In genomic region chrX:31371956-31372355, GRCh38 we compare ENCODE assay signal across 25 cellular contexts.
"Had no signal": no experiment of that assay in that cellular context is flagged by ENCODE, and none has a peak within 500 bp of the region (broad histone marks: within the 10 kb centered on the region; RNA-seq: fewer than 3 reads in every experiment).

No MANE protein-coding gene starts in this region.

- H3K36me3 ChIP-seq: neural progenitor cell, ovary, right lobe of liver, sigmoid colon, stomach, thoracic aorta, thyroid gland, tibial nerve, upper lobe of left lung, vagina had no signal

- H3K4me1 ChIP-seq: neural progenitor cell, parathyroid adenoma, psoas muscle, right lobe of liver, stomach, upper lobe of left lung, vagina had no signal

- H3K27me3 ChIP-seq: neural progenitor cell, ovary, right lobe of liver, sigmoid colon, stomach, thyroid gland, tibial nerve, upper lobe of left lung, vagina had no signal

- H3K79me2 ChIP-seq: parathyroid adenoma had no signal

- H3K9me3 ChIP-seq: ovary, psoas muscle, right lobe of liver, sigmoid colon, stomach, thoracic aorta, thyroid gland, tibial nerve, upper lobe of left lung, vagina had no signal

- FAIRE-seq: small intestine, urothelium cell line had no signal

- H3K9ac ChIP-seq: neural progenitor cell, parathyroid adenoma had no signal

- H3K4me2 ChIP-seq: neural progenitor cell had no signal

- H2AFZ ChIP-seq: neural progenitor cell, parathyroid adenoma had no signal

- H3K4me3 ChIP-seq: neural progenitor cell, ovary, psoas muscle, right lobe of liver, sigmoid colon, stomach, thoracic aorta, thyroid gland, tibial nerve, upper lobe of left lung, vagina had no signal

- H3K27ac ChIP-seq: neural progenitor cell, ovary, parathyroid adenoma, psoas muscle, right lobe of liver, sigmoid colon, stomach, thoracic aorta, thyroid gland, tibial nerve, upper lobe of left lung, vagina had no signal

- ATAC-seq: natural killer cell; psoas muscle; right lobe of liver; stimulated activated effector memory CD8-positive, alpha-beta T cell treated with anti-CD3 and anti-CD28 coated beads, Interleukin-12 subunit alpha, Interleukin-12 subunit beta, amount 100 ng/mL, for 72 hours; stimulated activated naive B cell treated with anti-CD40 and anti-IgM and Interleukin-4, amounts not matched to agents 10 μg/mL and 1 μg/mL and 100 μg/mL, for 72 hours had no signal

- DNase-seq: natural killer cell; occipital lobe; ovary; posterior cingulate gyrus; psoas muscle; right lobe of liver; sigmoid colon; small intestine; stimulated activated CD4-positive, alpha-beta T cell treated with anti-CD3 and anti-CD28 coated beads, Interleukin-15, amount 100 ng/mL, for 24 hours; stimulated activated CD4-positive, alpha-beta T cell treated with anti-CD3 and anti-CD28 coated beads, Interleukin-2, amount 100 ng/mL, for 24 hours; stimulated activated CD4-positive, alpha-beta T cell treated with anti-CD3 and anti-CD28 coated beads, Interleukin-2, amount 100 ng/mL, for 48 hours; stimulated activated CD4-positive, alpha-beta T cell treated with anti-CD3 and anti-CD28 coated beads, Interleukin-4, amount 100 ng/mL, for 24 hours; stimulated activated naive B cell treated with anti-CD40 and anti-IgM and Interleukin-4, amounts not matched to agents 10 μg/mL and 1 μg/mL and 100 μg/mL, for 72 hours; stimulated activated naive CD4-positive, alpha-beta T cell treated with Interleukin-2 at 50 U/mL for 16 hours; stomach; thyroid gland; trophoblast cell; upper lobe of left lung had no signal
